ENCODE assay signal across 17 cellular contexts in genomic region chr6:166614171-166614583, GRCh38. TPM values are rescaled to one million over a fixed set of nuclear protein-coding genes. Genes with fewer than 3 reads are reported as not detected.
DNase-seq lines count a peak whose midpoint lies in the region; ATAC-seq and TF ChIP-seq lines count a peak whose summit lies in the region.
"Had no signal": no experiment of that assay in that cellular context is flagged by ENCODE, and none has a peak within 500 bp of the region (broad histone marks: within the 10 kb centered on the region; RNA-seq: fewer than 3 reads in every experiment).

No MANE protein-coding gene starts in this region.

- no peak for DNase-seq in central memory CD8-positive, alpha-beta T cell (ENCODE audit: low spot score in 2 of 2)
- DNase-seq in esophagus squamous epithelium (lab: John Stamatoyannopoulos, UW) (no peak), suprapubic skin (ENCODE audit: low spot score in 2 of 2) (no peak), glomerular visceral epithelial cell (ENCODE audit: extremely low spot score) (no peak), AG08396 (ENCODE audit: low spot score) (no peak), T-helper 1 cell (no peak)
- DNase-seq: amniotic stem cell; BE2C; NCI-H2029 treated with DMSO at 0.1 percent for 48 hours; NCI-H524; SHP77; stimulated activated CD4-positive, alpha-beta T cell treated with anti-CD3 and anti-CD28 coated beads, Interleukin-2, amount 100 ng/mL, for 48 hours; T-helper 17 cell; testis; WERI-Rb-1 had no signal

- H3K4me3 ChIP-seq in esophagus squamous epithelium (no peak overlapping the region), suprapubic skin (no peak overlapping the region)
- H3K4me3 ChIP-seq: testis had no signal

- no peaks in the 10 kb centered on the region for H3K27me3 ChIP-seq in esophagus squamous epithelium
- H3K27me3 ChIP-seq in suprapubic skin: no peaks in the 10 kb centered on the region
- H3K27me3 ChIP-seq: BE2C, testis had no signal

- intact Hi-C loops in esophagus squamous epithelium (cut with DNase I): no loop called here

- TF ChIP-seq POLR2A in esophagus squamous epithelium (IDR thresholded peaks at IDR 0.05) (no peak), suprapubic skin (IDR thresholded peaks at IDR 0.05) (no peak)

- H3K27me3 Mint-ChIP-seq in central memory CD8-positive, alpha-beta T cell: peaks cover 11% of the 10 kb centered on the region
- H3K27me3 Mint-ChIP-seq in nephron (ENCODE audit: low read depth): peaks cover 3% of the 10 kb centered on the region

- H3K4me1 ChIP-seq in esophagus squamous epithelium: peaks cover 0 to 57% (median 21%) of the 10 kb centered on the region in 3 donors
- H3K4me1 ChIP-seq in suprapubic skin: peaks cover 9% of the 10 kb centered on the region

- H3K36me3 ChIP-seq in esophagus squamous epithelium (no peaks in the 10 kb centered on the region), suprapubic skin (peaks cover 3% of the 10 kb centered on the region)
- H3K36me3 ChIP-seq: WERI-Rb-1 had no signal

- peak overlapping the region; percentile 50 for H3K27ac Mint-ChIP-seq in central memory CD8-positive, alpha-beta T cell (ENCODE audit: low read depth)
- peak overlapping the region; percentile 50 to 69 (median 58) for H3K27ac Mint-ChIP-seq in nephron
- H3K27ac Mint-ChIP-seq: activated T-helper 2 cell treated with anti-CD3 and anti-CD28 coated beads, Interferon-gamma antibody, Interleukin-2, Interleukin-4, amounts not matched to agents 10 μg/mL and 5 μg/mL and 100 μg/mL, durations not matched to agents 14 hours and 24 hours and 36 hours had no signal

- H3K9me3 Mint-ChIP-seq in central memory CD8-positive, alpha-beta T cell: no peaks in the 10 kb centered on the region
- peaks cover 3% of the 10 kb centered on the region for H3K9me3 Mint-ChIP-seq in nephron
- H3K9me3 Mint-ChIP-seq: activated T-helper 2 cell treated with anti-CD3 and anti-CD28 coated beads, Interferon-gamma antibody, Interleukin-2, Interleukin-4, amounts not matched to agents 10 μg/mL and 5 μg/mL and 100 μg/mL, durations not matched to agents 14 hours and 24 hours and 36 hours had no signal

- TF ChIP-seq CTCF in esophagus squamous epithelium (IDR thresholded peaks at IDR 0.05): no peak
- TF ChIP-seq CTCF in nephron (IDR thresholded peaks at IDR 0.05; ENCODE audit: unreplicated experiment in 3 of 3): no peak
- no peak for TF ChIP-seq CTCF in suprapubic skin (IDR thresholded peaks at IDR 0.05)

- no peak for ATAC-seq in central memory CD8-positive, alpha-beta T cell (replicated peaks; ENCODE audit: extremely low read depth, poor library complexity, severe bottlenecking)
- ATAC-seq: T-helper 17 cell had no signal

- no peaks in the 10 kb centered on the region for H3K4me1 Mint-ChIP-seq in central memory CD8-positive, alpha-beta T cell
- H3K4me1 Mint-ChIP-seq in nephron: peaks cover 44% of the 10 kb centered on the region

- 69 to 87% methylated on average over 10 to 12 of the region's 12 CpGs for WGBS in esophagus squamous epithelium, 2 donors
- WGBS in suprapubic skin: 91% methylated on average over 12 of the region's 12 CpGs

- H3K27ac ChIP-seq in esophagus squamous epithelium (peak overlapping the region; percentile 58 to 86 (median 72)), suprapubic skin (peak overlapping the region; percentile 60)
- H3K27ac ChIP-seq: WERI-Rb-1 had no signal

- no peak for TF ChIP-seq EP300 in suprapubic skin (IDR thresholded peaks at IDR 0.05)

- H3K9me3 ChIP-seq in esophagus squamous epithelium (no peaks in the 10 kb centered on the region), suprapubic skin (no peaks in the 10 kb centered on the region)
- H3K9me3 ChIP-seq: BE2C, testis had no signal

- H3K36me3 Mint-ChIP-seq in central memory CD8-positive, alpha-beta T cell (ENCODE audit: insufficient read depth): peaks cover 2% of the 10 kb centered on the region
- peaks cover 11% of the 10 kb centered on the region for H3K36me3 Mint-ChIP-seq in nephron (ENCODE audit: low read depth)

- H3K4me3 Mint-ChIP-seq in central memory CD8-positive, alpha-beta T cell: no peak overlapping the region
- H3K4me3 Mint-ChIP-seq in nephron: peak overlapping the region in 2 of 3 experiments; percentile 4 to 5
- H3K4me3 Mint-ChIP-seq: T-helper 17 cell had no signal

RNA-seq across cellular contexts. Expression of gene RPS6KA2, which starts 12.9 kb away (rescaled TPM):
- total RNA-seq in esophagus squamous epithelium: 10 to 100 TPM; 11.8 to 66.0 (median 19.2) TPM
- total RNA-seq in suprapubic skin: 10 to 100 TPM; 24.2 to 38.5 (median 32.3) TPM

RNA-seq across cellular contexts. Expression of gene RAMACL, which starts 27.7 kb away (rescaled TPM):
- total RNA-seq in esophagus squamous epithelium (1 to 10 TPM in 3 of 4 donors, under 1 TPM in 1; 0.99 to 2.7 (median 1.3) TPM), suprapubic skin (1 to 10 TPM; 1.0 to 3.6 (median 1.1) TPM)
- total RNA-seq: activated T-helper 2 cell treated with anti-CD3 and anti-CD28 coated beads, Interferon-gamma antibody, Interleukin-2, Interleukin-4, amounts not matched to agents 10 μg/mL and 5 μg/mL and 100 μg/mL, durations not matched to agents 14 hours and 24 hours and 36 hours had no signal
